9 cellular contexts compared by ENCODE assay signal in the genomic region with DNA sequence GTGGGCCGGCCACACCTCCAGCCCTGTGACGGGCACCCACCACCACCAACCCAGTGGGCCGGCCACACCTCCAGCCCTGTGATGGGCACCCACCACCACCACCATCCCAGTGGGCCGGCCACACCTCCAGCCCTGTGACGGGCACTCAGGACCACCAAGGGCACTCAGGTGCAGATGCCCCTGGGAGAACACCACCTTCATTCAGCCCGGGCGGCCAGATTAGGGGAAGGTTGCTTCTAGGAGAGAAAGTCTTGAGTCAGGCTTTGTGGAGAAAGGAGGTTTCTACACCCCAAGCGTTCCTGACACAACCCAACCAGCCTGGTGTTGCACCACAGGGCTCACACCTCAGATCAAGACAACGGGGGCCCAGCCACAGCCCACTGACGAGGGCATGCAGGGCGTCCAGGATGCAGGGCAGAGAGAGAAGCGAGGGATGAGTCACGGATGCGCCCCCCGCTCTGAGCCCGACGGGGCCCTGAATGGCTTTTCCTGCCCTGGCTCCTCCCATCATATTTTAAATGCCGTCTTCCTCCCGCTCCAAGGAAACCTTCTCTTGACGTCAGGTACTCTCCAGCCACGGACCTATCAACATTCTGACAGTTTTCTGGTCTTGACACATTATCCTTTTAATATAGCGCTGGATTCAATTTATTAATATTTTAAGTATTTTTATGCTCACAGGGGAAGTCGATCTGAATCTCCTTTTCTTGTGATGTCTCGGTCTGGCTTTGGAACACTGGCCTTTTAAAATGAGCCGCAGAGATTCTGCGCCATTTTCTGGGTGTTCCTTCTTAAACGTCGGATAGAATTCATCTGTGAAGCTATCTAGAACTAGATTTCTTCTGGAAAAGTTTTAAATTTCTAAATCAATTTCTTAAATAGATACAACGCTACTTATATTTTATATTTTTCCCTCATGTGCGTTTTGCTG. TPM values are rescaled to one million over a fixed set of nuclear protein-coding genes. Genes with fewer than 3 reads are reported as not detected.
DNase-seq lines count a peak whose midpoint lies in the region; TF ChIP-seq lines count a peak whose summit lies in the region.
"Had no signal": no experiment of that assay in that cellular context is flagged by ENCODE, and none has a peak within 500 bp of the region (broad histone marks: within the 10 kb centered on the region; RNA-seq: fewer than 3 reads in every experiment).

No MANE protein-coding gene starts in this region.

- H3K79me2 ChIP-seq in OCI-LY7 (ENCODE audit: insufficient read depth, low read depth, low read length): no peaks in the 10 kb centered on the region

- H3K27me3 Mint-ChIP-seq in activated T-cell treated with anti-CD3 and anti-CD28 coated beads, Interleukin-2, amount 50 U/mL, for 24 hours: no peaks in the 10 kb centered on the region

- peak overlapping the region; percentile 54 for H3K9ac ChIP-seq in mucosa of stomach (ENCODE audit: low read length)

- H3K4me3 Mint-ChIP-seq in activated T-cell treated with anti-CD3 and anti-CD28 coated beads, Interleukin-2, amount 50 U/mL, for 24 hours: peak overlapping the region; percentile 81

- 13 to 49% methylated on average over 30 of the region's 30 CpGs for WGBS in esophagus, 2 donors

- H3K27ac ChIP-seq in OCI-LY7 (ENCODE audit: low read depth, low read length, poor library complexity, severe bottlenecking) (no peak overlapping the region), esophagus (ENCODE audit: low read depth in 2 of 2, low read length in 1 of 2) (peak overlapping the region; percentile 85 to 96)

- peaks cover 8% of the 10 kb centered on the region for H3K36me3 Mint-ChIP-seq in activated T-cell treated with anti-CD3 and anti-CD28 coated beads, Interleukin-2, amount 50 U/mL, for 24 hours (ENCODE audit: low read depth)

- no peaks in the 10 kb centered on the region for H4K20me1 ChIP-seq in OCI-LY7 (ENCODE audit: insufficient read depth, low read length)

- H3K36me3 ChIP-seq in OCI-LY7 (ENCODE audit: insufficient read depth, low read length): no peaks in the 10 kb centered on the region
- H3K36me3 ChIP-seq in esophagus (ENCODE audit: control insufficient read depth in 2 of 2, insufficient read depth in 2 of 2, low read length in 1 of 2): peaks cover 0 to 10% of the 10 kb centered on the region in 2 donors
- no peaks in the 10 kb centered on the region for H3K36me3 ChIP-seq in mucosa of stomach (ENCODE audit: control insufficient read depth, insufficient read depth, low read length)
- H3K36me3 ChIP-seq in HAP-1 (replicated peaks): 0 out of 2 replicates have a peak, but pooled peaks cover 5% of the 10 kb centered on the region

- BruUV-seq in OCI-LY7 (replicated peaks; lab: Mats Ljungman, UMichigan): no TSS peak

- H3K4me1 Mint-ChIP-seq in activated T-cell treated with anti-CD3 and anti-CD28 coated beads, Interleukin-2, amount 50 U/mL, for 24 hours (ENCODE audit: low read depth): peaks cover 13% of the 10 kb centered on the region

- peak overlapping the region; percentile 90 for H3K27ac Mint-ChIP-seq in activated T-cell treated with anti-CD3 and anti-CD28 coated beads, Interleukin-2, amount 50 U/mL, for 24 hours

- H3K9me3 ChIP-seq in OCI-LY7 (ENCODE audit: low read length) (no peaks in the 10 kb centered on the region), esophagus (ENCODE audit: control insufficient read depth in 2 of 2, insufficient read depth in 1 of 2, low read depth in 1 of 2, low read length in 1 of 2) (no peaks in the 10 kb centered on the region), mucosa of stomach (ENCODE audit: control insufficient read depth, low read length) (no peaks in the 10 kb centered on the region), HAP-1 (no peaks in the 10 kb centered on the region)

- no peaks in the 10 kb centered on the region for H3K9me3 Mint-ChIP-seq in activated T-cell treated with anti-CD3 and anti-CD28 coated beads, Interleukin-2, amount 50 U/mL, for 24 hours

- peak overlapping the region; percentile 73; the same call in 1 of the 2 replicates for H2AFZ ChIP-seq in OCI-LY7 (ENCODE audit: low read length)

- peaks cover 13% of the 10 kb centered on the region for H3K4me1 ChIP-seq in OCI-LY7 (ENCODE audit: insufficient read depth, low read length, poor library complexity, severe bottlenecking)
- peaks cover 0 to 10% of the 10 kb centered on the region in 2 donors for H3K4me1 ChIP-seq in esophagus (ENCODE audit: control insufficient read depth in 2 of 2, insufficient read depth in 2 of 2, low read length in 1 of 2)
- H3K4me1 ChIP-seq in mucosa of stomach (ENCODE audit: control insufficient read depth, insufficient read depth, low read length): peaks cover 15% of the 10 kb centered on the region
- peaks cover 10% of the 10 kb centered on the region for H3K4me1 ChIP-seq in HAP-1

- H3K4me2 ChIP-seq in OCI-LY7 (ENCODE audit: low read length): peak overlapping the region; percentile 81

- CTCF ChIA-PET in OCI-LY7 (lab: Charles Lee; ENCODE audit: unreplicated experiment): no interaction called here

- no peak for TF ChIP-seq CTCF in OCI-LY7 (conservative IDR thresholded peaks at IDR 0.05; ENCODE audit: low read length)

- H3K27me3 ChIP-seq in esophagus (ENCODE audit: control insufficient read depth in 1 of 2, insufficient read depth in 2 of 2, low read length in 2 of 2) (no peaks in the 10 kb centered on the region), mucosa of stomach (ENCODE audit: control insufficient read depth, insufficient read depth, low read length) (no peaks in the 10 kb centered on the region), HAP-1 (ENCODE audit: low read depth) (no peaks in the 10 kb centered on the region)

- POLR2A ChIA-PET in OCI-LY7 (lab: Charles Lee): no interaction called here

- H3K4me3 ChIP-seq in OCI-LY7 (ENCODE audit: low read depth, low read length, poor library complexity, severe bottlenecking): peak overlapping the region; percentile 68
- peak overlapping the region; percentile 52 to 59 for H3K4me3 ChIP-seq in esophagus (ENCODE audit: low read depth in 1 of 2, low read length in 2 of 2)
- peak overlapping the region; percentile 53 for H3K4me3 ChIP-seq in mucosa of stomach (ENCODE audit: low read length)
- no peak overlapping the region for H3K4me3 ChIP-seq in HAP-1

- no peaks in the 10 kb centered on the region for H3K9me2 ChIP-seq in OCI-LY7 (ENCODE audit: insufficient read depth, low read length)

- DNase-seq in ELF-1 (ENCODE audit: low read depth, low spot score): peak; percentile 66
- peak; percentile 76 for DNase-seq in HS-5 (ENCODE audit: low read depth)
- peak; percentile 52 for DNase-seq in OCI-LY7 (ENCODE audit: low spot score)
- DNase-seq in activated T-cell treated with anti-CD3 and anti-CD28 coated beads, Interleukin-2, amount 50 U/mL, for 24 hours: peak; percentile 82
- DNase-seq in stimulated activated CD8-positive, alpha-beta memory T cell treated with anti-CD3 and anti-CD28 coated beads, Interleukin-4, amount 100 ng/mL, for 1 hour (ENCODE audit: low read depth in 2 of 2, low spot score in 1 of 2): peak; percentile 28 to 53
- no peak for DNase-seq in HAP-1 (ENCODE audit: low spot score in 2 of 2)

- in situ Hi-C loops in HAP-1 (cut with MboI; ENCODE audit: low sequenced_read_pairs): no loop called here

- intact Hi-C loops in OCI-LY7 (cut with micrococcal nuclease; ENCODE audit: unreplicated experiment): no loop called here

RNA-seq across cellular contexts. Expression of a gene that starts 0.6 kb away (rescaled TPM):
- total RNA-seq in OCI-LY7 (2014; rRNA removed; shearing (Covaris generic)): 2.0 and 4.7 TPM in 2 replicates
- total RNA-seq in OCI-LY7 (2022): 8.3 and 10.4 TPM in 2 replicates
- polyA plus RNA-seq in esophagus: 1 to 10 TPM; 5.2 to 9.3 TPM

RNA-seq across cellular contexts. Expression of a gene that starts 29.5 kb away (rescaled TPM):
- 0.06 and 0.21 TPM in 2 replicates for total RNA-seq in OCI-LY7 (2014; rRNA removed; shearing (Covaris generic))
- 0.41 and 1.1 TPM in 2 replicates for total RNA-seq in OCI-LY7 (2022)
- under 1 TPM; 0.33 to 0.39 TPM for polyA plus RNA-seq in esophagus
- total RNA-seq: subcutaneous adipose tissue had no signal

RNA-seq across cellular contexts. Expression of a gene that starts 43.7 kb away (rescaled TPM):
- 33.9 and 45.4 TPM in 2 replicates for total RNA-seq in OCI-LY7 (2014; rRNA removed; shearing (Covaris generic))
- total RNA-seq in OCI-LY7 (2022): 97.5 and 137 TPM in 2 replicates
- polyA plus RNA-seq in esophagus: 10 to 100 TPM; 41.9 to 57.6 TPM

Comparison
In these comparisons a context has a peak if more than half of its experiments do, and no peak if none do; other contexts are left out.
1. DNase-seq: peak in ELF-1 (single experiment), HS-5 (single experiment), OCI-LY7 (single experiment), activated T-cell treated with anti-CD3 and anti-CD28 coated beads, Interleukin-2, amount 50 U/mL, for 24 hours (single experiment) and stimulated activated CD8-positive, alpha-beta memory T cell treated with anti-CD3 and anti-CD28 coated beads, Interleukin-4, amount 100 ng/mL, for 1 hour (2 of 2); none in HAP-1 (0 of 2).